13 cellular contexts compared by ENCODE assay signal in the genomic region with DNA sequence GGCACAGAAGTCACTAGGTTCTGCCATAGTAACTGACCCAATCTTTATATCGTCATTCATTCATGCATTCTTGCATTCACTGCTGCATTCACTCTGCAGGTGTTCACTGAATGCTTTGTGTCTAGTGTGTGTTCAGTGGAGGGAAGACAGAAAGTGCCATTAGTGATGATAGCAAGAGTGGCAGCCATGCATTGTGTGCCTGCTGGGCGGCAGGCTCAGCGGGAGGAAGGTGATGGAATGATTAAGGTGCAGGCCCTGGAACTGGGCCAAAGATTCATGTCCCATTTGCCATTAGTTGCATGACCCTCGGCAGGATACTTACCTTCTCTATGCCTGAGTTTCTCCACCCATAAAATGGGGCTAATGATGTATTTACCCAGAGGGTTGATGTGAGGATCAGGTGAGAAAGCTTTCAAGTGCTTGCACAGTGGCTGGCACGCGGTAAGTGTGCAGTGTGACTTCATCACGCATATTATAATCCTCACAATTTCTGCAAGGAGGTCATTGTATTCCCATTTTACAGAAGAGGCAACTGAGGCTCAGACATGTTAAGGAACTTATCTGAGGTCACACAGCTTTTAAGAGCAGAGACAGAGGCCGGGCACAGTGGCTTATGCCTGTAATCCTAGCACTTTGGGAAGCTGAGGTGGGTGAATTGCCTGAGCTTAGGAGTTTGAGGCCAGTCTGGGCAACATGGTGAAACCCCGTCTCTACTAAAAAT. TPM values are rescaled to one million over a fixed set of nuclear protein-coding genes. Genes with fewer than 3 reads are reported as not detected.
DNase-seq lines count a peak whose midpoint lies in the region; ATAC-seq and TF ChIP-seq lines count a peak whose summit lies in the region.
"Had no signal": no experiment of that assay in that cellular context is flagged by ENCODE, and none has a peak within 500 bp of the region (broad histone marks: within the 10 kb centered on the region; RNA-seq: fewer than 3 reads in every experiment).

No MANE protein-coding gene starts in this region.

- H3K27me3 Mint-ChIP-seq in endothelial cell (ENCODE audit: unreplicated experiment) = peaks cover 33% of the 10 kb centered on the region
- H3K27me3 Mint-ChIP-seq in activated naive CD8-positive, alpha-beta T cell treated with anti-CD3 and anti-CD28 coated beads, Interleukin-2, amount 50 U/mL, for 24 hours = no peaks in the 10 kb centered on the region
- H3K27me3 Mint-ChIP-seq: CD4-positive, alpha-beta memory T cell had no signal

- H3K27ac ChIP-seq in HEK293 (ENCODE audit: extremely low read depth, low read depth, low read length) = no peak overlapping the region
- no peak overlapping the region for H3K27ac ChIP-seq in effector memory CD4-positive, alpha-beta T cell (ENCODE audit: insufficient read depth, low read length, poor library complexity, severe bottlenecking)
- H3K27ac ChIP-seq: SJSA1 had no signal

- no peaks in the 10 kb centered on the region for H3K4me1 Mint-ChIP-seq in endothelial cell (ENCODE audit: unreplicated experiment)
- H3K4me1 Mint-ChIP-seq in activated naive CD8-positive, alpha-beta T cell treated with anti-CD3 and anti-CD28 coated beads, Interleukin-2, amount 50 U/mL, for 24 hours = no peaks in the 10 kb centered on the region

- DNase-seq in NCI-H1436 (lab: John Stamatoyannopoulos, UW) = peak; percentile 20
- peak; percentile 94 for DNase-seq in NCI-H69 (lab: John Stamatoyannopoulos, UW)
- no peak for DNase-seq in endothelial cell (ENCODE audit: low spot score)
- no peak for DNase-seq in effector memory CD4-positive, alpha-beta T cell
- DNase-seq in stimulated activated naive CD4-positive, alpha-beta T cell treated with Interleukin-2 at 50 U/mL for 16 hours (lab: John Stamatoyannopoulos, UW) = no peak
- DNase-seq in activated naive CD8-positive, alpha-beta T cell treated with anti-CD3 and anti-CD28 coated beads, Interleukin-2, amount 50 U/mL, for 24 hours = no peak
- DNase-seq: BE2C, EL, H7, SW 1271 had no signal

- no peak overlapping the region for H3K4me3 ChIP-seq in HEK293 (ENCODE audit: low read depth, low read length)
- H3K4me3 ChIP-seq in effector memory CD4-positive, alpha-beta T cell (ENCODE audit: insufficient read depth, low read depth, low read length, poor library complexity, severe bottlenecking) = no peak overlapping the region
- H3K4me3 ChIP-seq: SJSA1 had no signal

- H3K9me3 Mint-ChIP-seq in endothelial cell (ENCODE audit: unreplicated experiment) = no peaks in the 10 kb centered on the region
- no peaks in the 10 kb centered on the region for H3K9me3 Mint-ChIP-seq in activated naive CD8-positive, alpha-beta T cell treated with anti-CD3 and anti-CD28 coated beads, Interleukin-2, amount 50 U/mL, for 24 hours
- H3K9me3 Mint-ChIP-seq: CD4-positive, alpha-beta memory T cell had no signal

- TF ChIP-seq CTCF in HEK293 (tag by site-specific recombination; IDR thresholded peaks at IDR 0.05) = no peak
- no peak for TF ChIP-seq CTCF in endothelial cell (IDR thresholded peaks at IDR 0.05; ENCODE audit: unreplicated experiment)

- H3K27me3 ChIP-seq in effector memory CD4-positive, alpha-beta T cell (replicated peaks; ENCODE audit: control insufficient read depth, insufficient read depth, low read length, poor library complexity, severe bottlenecking) = no peaks in the 10 kb centered on the region
- H3K27me3 ChIP-seq: BE2C, SJSA1 had no signal

- no peak overlapping the region for H3K27ac Mint-ChIP-seq in endothelial cell (ENCODE audit: unreplicated experiment)
- H3K27ac Mint-ChIP-seq in activated naive CD8-positive, alpha-beta T cell treated with anti-CD3 and anti-CD28 coated beads, Interleukin-2, amount 50 U/mL, for 24 hours = no peak overlapping the region

- POLR2A ChIA-PET in HEK293 (lab: Yijun Ruan, JAX) = interaction anchor here (1.1 kb wide), 1 partner anchor 49 kb away, joined by 3 read pairs; no protein-coding TSS in a partner anchor

- peaks cover 49% of the 10 kb centered on the region for H3K36me3 Mint-ChIP-seq in endothelial cell (ENCODE audit: low read depth, unreplicated experiment)
- peaks cover 3% of the 10 kb centered on the region for H3K36me3 Mint-ChIP-seq in activated naive CD8-positive, alpha-beta T cell treated with anti-CD3 and anti-CD28 coated beads, Interleukin-2, amount 50 U/mL, for 24 hours (ENCODE audit: low read depth)

- no peak for ATAC-seq in activated naive CD8-positive, alpha-beta T cell treated with anti-CD3 and anti-CD28 coated beads, Interleukin-2, amount 50 U/mL, for 24 hours

- H3K9me3 ChIP-seq in HEK293 (ENCODE audit: control insufficient read depth, insufficient read depth, low read depth, low read length) = no peaks in the 10 kb centered on the region
- H3K9me3 ChIP-seq in effector memory CD4-positive, alpha-beta T cell (ENCODE audit: control insufficient read depth, low read length) = no peaks in the 10 kb centered on the region
- H3K9me3 ChIP-seq: BE2C, SJSA1 had no signal

- H3K4me3 Mint-ChIP-seq in endothelial cell (ENCODE audit: unreplicated experiment) = peak overlapping the region; percentile 31
- no peak overlapping the region for H3K4me3 Mint-ChIP-seq in activated naive CD8-positive, alpha-beta T cell treated with anti-CD3 and anti-CD28 coated beads, Interleukin-2, amount 50 U/mL, for 24 hours

- H3K36me3 ChIP-seq in HEK293 (ENCODE audit: control insufficient read depth in 2 of 2, insufficient read depth in 1 of 2, low read length in 2 of 2) = no peaks in the 10 kb centered on the region
- H3K36me3 ChIP-seq in effector memory CD4-positive, alpha-beta T cell (ENCODE audit: control insufficient read depth, insufficient read depth, low read length) = peaks cover 57% of the 10 kb centered on the region
- H3K36me3 ChIP-seq: BE2C had no signal

- no peaks in the 10 kb centered on the region for H3K4me1 ChIP-seq in HEK293 (ENCODE audit: control insufficient read depth, insufficient read depth, low read length)
- H3K4me1 ChIP-seq in effector memory CD4-positive, alpha-beta T cell (ENCODE audit: control insufficient read depth, insufficient read depth, low read length, poor library complexity, severe bottlenecking) = no peaks in the 10 kb centered on the region
- H3K4me1 ChIP-seq: BE2C, SJSA1 had no signal

- CTCF ChIA-PET in HEK293 (lab: Yijun Ruan, JAX) = interaction anchor here (0.6 to 1.1 kb wide), 3 partner anchors 9 to 71 kb away, joined by 4 to 6 read pairs (median 5); no protein-coding TSS in a partner anchor

TF ChIP-seq in HEK293, 187 proteins besides CTCF, POLR2A, EP300 and RAD21:
- TF ChIP-seq ZNF768 (tag by site-specific recombination; IDR thresholded peaks at IDR 0.05) = 0 out of 2 replicates have a peak, but pooled peaks have one; percentile 49
- peak; percentile 49 for TF ChIP-seq ZIC2 (tag by site-specific recombination; IDR thresholded peaks at IDR 0.05)
- TF ChIP-seq ZNF366 (tag by site-specific recombination; conservative IDR thresholded peaks at IDR 0.05) = no peak

RNA-seq across cellular contexts. Expression of gene ITPR3, which starts 40.2 kb away (rescaled TPM):
- total RNA-seq in endothelial cell (ENCODE audit: unreplicated experiment) = 124 TPM

RNA-seq across cellular contexts. Expression of gene UQCC2, which starts 50.2 kb away (rescaled TPM):
- 54.9 TPM for total RNA-seq in endothelial cell (ENCODE audit: unreplicated experiment)

Comparison
In these comparisons a context has a peak if more than half of its experiments do, and no peak if none do; other contexts are left out.
1. DNase-seq: peak in NCI-H1436 (single experiment) and NCI-H69 (single experiment); none in endothelial cell (single experiment), effector memory CD4-positive, alpha-beta T cell (0 of 3), stimulated activated naive CD4-positive, alpha-beta T cell treated with Interleukin-2 at 50 U/mL for 16 hours (single experiment) and activated naive CD8-positive, alpha-beta T cell treated with anti-CD3 and anti-CD28 coated beads, Interleukin-2, amount 50 U/mL, for 24 hours (single experiment).